Comparison of ENCODE assay signal across 27 cellular contexts in the genomic region with DNA sequence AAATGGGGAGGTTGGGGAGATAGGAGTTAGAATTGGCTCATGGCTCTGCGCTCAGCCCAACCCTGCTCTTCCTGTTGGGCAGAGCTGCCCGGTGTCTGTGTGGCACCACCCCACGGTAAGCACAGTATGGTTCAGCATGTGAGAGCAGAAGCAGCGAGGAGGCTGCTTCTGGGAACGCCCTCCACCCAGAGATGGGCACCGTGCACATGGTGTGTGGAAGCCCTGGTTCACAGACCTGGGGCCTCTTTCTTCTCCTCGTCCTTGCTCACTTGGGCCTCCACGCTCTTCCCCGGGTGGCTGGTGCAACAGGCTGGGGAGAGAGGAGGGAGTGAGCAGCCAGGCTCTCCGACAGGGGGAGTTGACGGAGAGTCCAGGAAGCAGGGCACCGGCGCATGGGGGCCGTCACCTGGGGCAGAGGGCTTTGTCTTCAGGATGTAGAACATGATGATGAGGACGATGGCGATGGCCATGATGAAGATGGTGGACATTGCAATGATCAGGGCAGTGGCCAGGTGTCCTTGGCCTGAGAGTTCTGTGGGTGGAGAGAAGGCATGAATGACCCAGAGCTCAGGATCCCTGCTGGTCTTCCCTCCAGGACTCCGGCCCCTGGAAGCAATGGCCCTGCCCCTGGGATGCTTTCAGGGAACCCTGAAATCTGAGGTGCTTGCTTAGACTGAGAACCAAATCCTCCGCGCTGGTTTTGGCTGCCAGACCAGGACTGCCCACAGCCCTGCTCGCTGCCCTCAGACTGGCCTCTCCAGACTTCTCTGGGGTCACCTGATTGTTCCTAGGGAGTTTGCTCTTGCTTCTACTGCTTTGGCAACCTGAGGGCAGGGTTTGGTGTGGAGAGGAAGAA.
A peak's percentile ranks its signal among the peaks of the same experiment; 100 is the strongest.
DNase-seq lines count a peak whose midpoint lies in the region; ATAC-seq, FAIRE-seq and TF ChIP-seq lines count a peak whose summit lies in the region.
"Had no signal": no experiment of that assay in that cellular context is flagged by ENCODE, and none has a peak within 500 bp of the region (broad histone marks: within the 10 kb centered on the region; RNA-seq: fewer than 3 reads in every experiment).

No MANE protein-coding gene starts in this region.

- ATAC-seq in K562, result peak; percentile 62; the same call in 2 of the 3 replicates
- ATAC-seq in HepG2, result peak; percentile 15; the same call in 2 of the 3 replicates
- ATAC-seq: Panc1, WTC11 had no signal

- no peak for TF ChIP-seq CTCF in K562 (IDR thresholded peaks at IDR 0.05 in 2 of 3, conservative IDR thresholded peaks at IDR 0.05 in 1 of 3; ENCODE audit: insufficient read depth in 2 of 3, low read depth in 1 of 3, low read length in 3 of 3)
- TF ChIP-seq CTCF in HepG2 (CRISPR knock-in tag; IDR thresholded peaks at IDR 0.05), result no peak

- H3K9ac ChIP-seq in K562 (ENCODE audit: insufficient read depth in 1 of 2, low read depth in 2 of 2, low read length in 2 of 2), result no peak overlapping the region
- no peak overlapping the region for H3K9ac ChIP-seq in HepG2 (ENCODE audit: insufficient read depth, low read depth, low read length)
- H3K9ac ChIP-seq: BLaER1, GM23248 had no signal

- no peak overlapping the region for H3K4me2 ChIP-seq in K562 (ENCODE audit: insufficient read depth, low read length)
- no peak overlapping the region for H3K4me2 ChIP-seq in HepG2 (ENCODE audit: low read depth, low read length)
- H3K4me2 ChIP-seq: BLaER1 had no signal

- TF ChIP-seq POLR2A in K562 (conservative IDR thresholded peaks at IDR 0.05) (no peak), HepG2 (IDR thresholded peaks at IDR 0.05; ENCODE audit: insufficient read depth in 1 of 2, low read depth in 2 of 2, low read length in 2 of 2) (no peak)

- H3K9me3 ChIP-seq in K562 (replicated peaks; ENCODE audit: control insufficient read depth, insufficient read depth, low read depth, low read length), result no peaks in the 10 kb centered on the region
- no peaks in the 10 kb centered on the region for H3K9me3 ChIP-seq in HepG2 (ENCODE audit: low read length)
- H3K9me3 ChIP-seq: BLaER1, neutrophil, suprapubic skin had no signal

- in situ Hi-C loops in K562 (cut with MboI) (no loop called here), HepG2 (cut with HindIII; ENCODE audit: extremely low pct_ligation_motif_present, low pct_unique_long_range_greater_than_20kb) (no loop called here)

- CTCF ChIA-PET in K562 (lab: Yijun Ruan, JAX; ENCODE audit: low intra/inter-chr PET ratio), result no interaction called here
- CTCF ChIA-PET in HepG2 (lab: Yijun Ruan, JAX; ENCODE audit: low intra/inter-chr PET ratio, low total read pairs), result no interaction called here

- H3K79me2 ChIP-seq in K562 (ENCODE audit: control insufficient read depth, insufficient read depth, low read length), result no peaks in the 10 kb centered on the region
- H3K79me2 ChIP-seq in HepG2 (ENCODE audit: insufficient read depth, low read length), result no peaks in the 10 kb centered on the region

- POLR2A ChIA-PET in K562 (lab: Yijun Ruan, JAX) (no interaction called here), HepG2 (lab: Yijun Ruan, JAX) (no interaction called here)

- TF ChIP-seq EP300 in K562 (IDR thresholded peaks at IDR 0.05; ENCODE audit: low read length) (no peak), HepG2 (IDR thresholded peaks at IDR 0.05; ENCODE audit: low read depth in 2 of 2, low read length in 2 of 2) (no peak), HepG2 (CRISPR knock-in tag; IDR thresholded peaks at IDR 0.05; ENCODE audit: borderline replicate concordance) (no peak)

- no peak overlapping the region for H2AFZ ChIP-seq in K562 (ENCODE audit: low read depth, low read length)
- no peak overlapping the region for H2AFZ ChIP-seq in HepG2 (ENCODE audit: low read length)
- H2AFZ ChIP-seq: GM23248 had no signal

- H4K20me1 ChIP-seq in K562 (replicated peaks; ENCODE audit: control insufficient read depth, insufficient read depth, low read length) (0 out of 2 replicates have a peak, but pooled peaks cover 8% of the 10 kb centered on the region), HepG2 (ENCODE audit: insufficient read depth, low read length) (no peaks in the 10 kb centered on the region; the same call in 1 of the 2 replicates)
- H4K20me1 ChIP-seq: BLaER1 had no signal

- H3K4me1 ChIP-seq in K562 (replicated peaks in 1 of 2; ENCODE audit: control insufficient read depth in 2 of 2, insufficient read depth in 2 of 2, low read length in 2 of 2), result no peaks in the 10 kb centered on the region
- no peaks in the 10 kb centered on the region for H3K4me1 ChIP-seq in HepG2 (ENCODE audit: insufficient read depth, low read length)
- H3K4me1 ChIP-seq: suprapubic skin had no signal

- FAIRE-seq in K562 (lab: Jason Lieb, UNC) (no peak), HepG2 (lab: Jason Lieb, UNC) (no peak), HTR-8/SVneo (lab: Jason Lieb, UNC) (no peak)
- FAIRE-seq: colon had no signal

- DNase-seq in activated effector memory CD4-positive, alpha-beta T cell treated with anti-CD3 and anti-CD28 coated beads, Interleukin-2, amount 50 U/mL, for 16 hours, result peak; percentile 44
- DNase-seq in activated effector memory CD4-positive, alpha-beta T cell treated with Interleukin-2 at 50 U/mL for 16 hours, result no peak
- DNase-seq in K562 (ENCODE audit: extremely low read depth in 1 of 4, low spot score in 3 of 4) (no peak), HepG2 (ENCODE audit: low spot score) (no peak), ureter (ENCODE audit: low spot score) (peak; percentile 34), HTR-8/SVneo (ENCODE audit: insufficient read length, low spot score) (no peak), cerebellar cortex (ENCODE audit: low spot score) (no peak), KG1 (lab: John Stamatoyannopoulos, UW) (no peak)
- DNase-seq: activated CD4-positive, alpha-beta T cell treated with anti-CD3 and anti-CD28 coated beads, Interleukin-2, amount 50 U/mL, for 4 hours; activated naive CD4-positive, alpha-beta T cell treated with anti-CD3 and anti-CD28 coated beads for 36 hours; activated T-cell treated with anti-CD3 and anti-CD28 coated beads, Interleukin-2, amount 50 U/mL, for 24 hours; brain microvascular endothelial cell; DMS79 treated with DMSO at 0.1 percent for 48 hours; GM23248; Kasumi-1; MV-4-11; NCI-H510A treated with DMSO at 0.1 percent for 48 hours; NK-92 treated with Interleukin-12 subunit alpha and Interleukin-12 subunit beta, amount 100 ng/mL, for 24 hours; stimulated activated CD4-positive, alpha-beta T cell treated with anti-CD3 and anti-CD28 coated beads, Interleukin-1b, Interleukin-23, amount 100 ng/mL, for 48 hours had no signal

- H3K27ac ChIP-seq in K562 (ENCODE audit: extremely low read depth, low read depth, low read length), result no peak overlapping the region
- no peak overlapping the region for H3K27ac ChIP-seq in HepG2 (ENCODE audit: extremely low read length, insufficient read depth, low read length)
- H3K27ac ChIP-seq: BLaER1, brain microvascular endothelial cell, GM23248, neutrophil, SK-N-MC, skin epidermis, suprapubic skin had no signal

- H3K36me3 ChIP-seq in K562 (ENCODE audit: control insufficient read depth, insufficient read depth, low read length), result no peaks in the 10 kb centered on the region
- no peaks in the 10 kb centered on the region for H3K36me3 ChIP-seq in HepG2 (replicated peaks in 1 of 2; ENCODE audit: control insufficient read depth in 1 of 2, insufficient read depth in 2 of 2, low read length in 2 of 2)
- H3K36me3 ChIP-seq: BLaER1, brain microvascular endothelial cell, neutrophil, suprapubic skin had no signal

- BruUV-seq in K562 (replicated peaks; lab: Mats Ljungman, UMichigan) (no TSS peak), HepG2 (replicated peaks; lab: Mats Ljungman, UMichigan) (no TSS peak)

- H3K4me3 ChIP-seq in K562 (no peak overlapping the region), HepG2 (replicated peaks in 1 of 3; ENCODE audit: insufficient read depth in 1 of 3, low read depth in 2 of 3, low read length in 3 of 3) (no peak overlapping the region)
- H3K4me3 ChIP-seq: BLaER1, GM23248, SK-N-MC, skin epidermis, suprapubic skin had no signal

- TF ChIP-seq RAD21 in K562 (CRISPR knock-in tag; conservative IDR thresholded peaks at IDR 0.05 in 1 of 2, IDR thresholded peaks at IDR 0.05 in 1 of 2) (no peak), HepG2 (CRISPR knock-in tag; IDR thresholded peaks at IDR 0.05) (no peak)

- intact Hi-C loops in K562 (cut with micrococcal nuclease) (no loop called here), HepG2 (cut with micrococcal nuclease; ENCODE audit: unreplicated experiment) (no loop called here)

- 2% methylated on average over 19 of the region's 20 CpGs for WGBS in K562 (ENCODE audit: insufficient coverage, low coverage, missing lambda C conversion rate)
- 31% methylated on average over 20 of the region's 20 CpGs for WGBS in HepG2 (ENCODE audit: low lambda C conversion rate)

- H3K9me1 ChIP-seq in K562 (ENCODE audit: control insufficient read depth, insufficient read depth, low read length), result no peaks in the 10 kb centered on the region

- H3K27me3 ChIP-seq in K562 (ENCODE audit: control insufficient read depth in 2 of 2, insufficient read depth in 2 of 2, low read length in 2 of 2) (peaks cover 35 to 76% of the 10 kb centered on the region in 2 experiments), HepG2 (ENCODE audit: control insufficient read depth in 1 of 2, insufficient read depth in 2 of 2, low read length in 2 of 2) (peaks cover 2 to 27% of the 10 kb centered on the region in 2 experiments; a peak in 3 of 5 replicates)
- H3K27me3 ChIP-seq: BLaER1, brain microvascular endothelial cell, neutrophil had no signal

TF ChIP-seq in HepG2, 621 proteins besides CTCF, POLR2A, EP300 and RAD21 (continues in another document):
- no peak for TF ChIP-seq ZNF724P (CRISPR knock-in tag; IDR thresholded peaks at IDR 0.05; ENCODE audit: borderline replicate concordance)
- no peak for TF ChIP-seq ZNF891 (CRISPR knock-in tag; IDR thresholded peaks at IDR 0.05)
- TF ChIP-seq, protein P1, sequence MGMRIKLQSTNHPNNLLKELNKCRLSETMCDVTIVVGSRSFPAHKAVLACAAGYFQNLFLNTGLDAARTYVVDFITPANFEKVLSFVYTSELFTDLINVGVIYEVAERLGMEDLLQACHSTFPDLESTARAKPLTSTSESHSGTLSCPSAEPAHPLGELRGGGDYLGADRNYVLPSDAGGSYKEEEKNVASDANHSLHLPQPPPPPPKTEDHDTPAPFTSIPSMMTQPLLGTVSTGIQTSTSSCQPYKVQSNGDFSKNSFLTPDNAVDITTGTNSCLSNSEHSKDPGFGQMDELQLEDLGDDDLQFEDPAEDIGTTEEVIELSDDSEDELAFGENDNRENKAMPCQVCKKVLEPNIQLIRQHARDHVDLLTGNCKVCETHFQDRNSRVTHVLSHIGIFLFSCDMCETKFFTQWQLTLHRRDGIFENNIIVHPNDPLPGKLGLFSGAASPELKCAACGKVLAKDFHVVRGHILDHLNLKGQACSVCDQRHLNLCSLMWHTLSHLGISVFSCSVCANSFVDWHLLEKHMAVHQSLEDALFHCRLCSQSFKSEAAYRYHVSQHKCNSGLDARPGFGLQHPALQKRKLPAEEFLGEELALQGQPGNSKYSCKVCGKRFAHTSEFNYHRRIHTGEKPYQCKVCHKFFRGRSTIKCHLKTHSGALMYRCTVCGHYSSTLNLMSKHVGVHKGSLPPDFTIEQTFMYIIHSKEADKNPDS (CRISPR knock-in tag; IDR thresholded peaks at IDR 0.05), result no peak
- no peak for TF ChIP-seq REL (CRISPR knock-in tag; conservative IDR thresholded peaks at IDR 0.05)
- no peak for TF ChIP-seq ZFP41 (CRISPR knock-in tag; IDR thresholded peaks at IDR 0.05; ENCODE audit: borderline replicate concordance)

Comparison
In these comparisons a context has a peak if more than half of its experiments do, and no peak if none do; other contexts are left out.
1. DNase-seq: peak in activated effector memory CD4-positive, alpha-beta T cell treated with anti-CD3 and anti-CD28 coated beads, Interleukin-2, amount 50 U/mL, for 16 hours (single experiment) and ureter (single experiment); none in activated effector memory CD4-positive, alpha-beta T cell treated with Interleukin-2 at 50 U/mL for 16 hours (single experiment), K562 (0 of 4), HepG2 (single experiment), HTR-8/SVneo (single experiment), cerebellar cortex (single experiment) and KG1 (single experiment).